In genomic region chr15:92623435-92623834, GRCh38 we compare ENCODE assay signal across 12 cellular contexts. TPM values are rescaled to one million over a fixed set of nuclear protein-coding genes. Genes with fewer than 3 reads are reported as not detected.
A peak's percentile ranks its signal among the peaks of the same experiment; 100 is the strongest.
DNase-seq lines count a peak whose midpoint lies in the region; TF ChIP-seq lines count a peak whose summit lies in the region.
"Had no signal": no experiment of that assay in that cellular context is flagged by ENCODE, and none has a peak within 500 bp of the region (broad histone marks: within the 10 kb centered on the region; RNA-seq: fewer than 3 reads in every experiment).

No MANE protein-coding gene starts in this region.

- H3K18ac ChIP-seq in mesenchymal stem cell (ENCODE audit: low read depth in 1 of 2, low read length in 2 of 2) = peak overlapping the region in 1 of 2 experiments; percentile 41

- DNase-seq in left ventricle myocardium inferior (no peak), cardiac septum (ENCODE audit: low spot score) (no peak), SHP77 (lab: John Stamatoyannopoulos, UW) (peak; percentile 90 to 92), mesenchymal stem cell (no peak), ascending aorta (ENCODE audit: low spot score in 2 of 2) (no peak), uterus (no peak)
- no peak for DNase-seq in NK-92 treated with Interleukin-12 subunit alpha and Interleukin-12 subunit beta, amount 100 ng/mL, for 24 hours (lab: John Stamatoyannopoulos, UW)
- no peak for DNase-seq in stimulated activated CD4-positive, alpha-beta T cell treated with anti-CD3 and anti-CD28 coated beads, Interleukin-4, amount 100 ng/mL, for 24 hours
- DNase-seq: brain microvascular endothelial cell, esophagus squamous epithelium, PC-3, upper lobe of left lung had no signal

- peak overlapping the region in 1 of 2 experiments; percentile 8 for H3K14ac ChIP-seq in mesenchymal stem cell (ENCODE audit: low read length in 2 of 2)

- H3K27ac ChIP-seq in left ventricle myocardium inferior (replicated peaks) (peak overlapping the region; percentile 81), mesenchymal stem cell (ENCODE audit: low read length, poor library complexity, severe bottlenecking) (no peak overlapping the region), ascending aorta (no peak overlapping the region), uterus (no peak overlapping the region)
- H3K27ac ChIP-seq: brain microvascular endothelial cell had no signal

- H3K4ac ChIP-seq in mesenchymal stem cell (ENCODE audit: low read depth in 1 of 2, low read length in 2 of 2) = peak overlapping the region in 1 of 2 experiments; percentile 76

- H3K4me2 ChIP-seq in mesenchymal stem cell (ENCODE audit: low read length, poor library complexity, severe bottlenecking) = no peak overlapping the region

- H2BK120ac ChIP-seq in mesenchymal stem cell (ENCODE audit: low read depth, low read length) = no peak overlapping the region

- 95% methylated on average over 12 of the region's 14 CpGs for WGBS in mesenchymal stem cell

- intact Hi-C loops in left ventricle myocardium inferior (cut with micrococcal nuclease) = no loop called here
- intact Hi-C loops in cardiac septum (cut with DNase I) = no loop called here
- intact Hi-C loops in ascending aorta (cut with DNase I) = no loop called here
- intact Hi-C loops in uterus (cut with DNase I; ENCODE audit: low total_unique reads) = no loop called here

- peak overlapping the region; percentile 63 for H2BK15ac ChIP-seq in mesenchymal stem cell (ENCODE audit: low read depth, poor library complexity, severe bottlenecking)

- H3K36me3 ChIP-seq in left ventricle myocardium inferior (peaks cover 6% of the 10 kb centered on the region), mesenchymal stem cell (ENCODE audit: control insufficient read depth in 1 of 2, insufficient read depth in 2 of 2, low read depth in 1 of 2, low read length in 2 of 2) (no peaks in the 10 kb centered on the region), ascending aorta (no peaks in the 10 kb centered on the region), uterus (no peaks in the 10 kb centered on the region)
- H3K36me3 ChIP-seq: brain microvascular endothelial cell, esophagus squamous epithelium, upper lobe of left lung had no signal

- no peaks in the 10 kb centered on the region for H3K9me3 ChIP-seq in left ventricle myocardium inferior (replicated peaks)
- no peaks in the 10 kb centered on the region for H3K9me3 ChIP-seq in mesenchymal stem cell (ENCODE audit: control insufficient read depth, low read length)
- no peaks in the 10 kb centered on the region for H3K9me3 ChIP-seq in ascending aorta
- no peaks in the 10 kb centered on the region for H3K9me3 ChIP-seq in uterus
- H3K9me3 ChIP-seq: esophagus squamous epithelium, upper lobe of left lung had no signal

- peak overlapping the region; percentile 91 for H4K91ac ChIP-seq in mesenchymal stem cell (ENCODE audit: low read length)

- H4K8ac ChIP-seq in mesenchymal stem cell (ENCODE audit: low read length) = no peak overlapping the region

- H3K4me1 ChIP-seq in left ventricle myocardium inferior (peaks cover 52% of the 10 kb centered on the region), mesenchymal stem cell (ENCODE audit: control insufficient read depth, insufficient read depth, low read depth, low read length) (peaks cover 2% of the 10 kb centered on the region), ascending aorta (peaks cover 10 to 16% of the 10 kb centered on the region in 2 donors), uterus (no peaks in the 10 kb centered on the region)

- H3K9ac ChIP-seq in mesenchymal stem cell (ENCODE audit: low read length) = no peak overlapping the region

- no peak for TF ChIP-seq POLR2A in uterus (IDR thresholded peaks at IDR 0.05)

- TF ChIP-seq CTCF in left ventricle myocardium inferior (IDR thresholded peaks at IDR 0.05; ENCODE audit: borderline replicate concordance) = no peak
- TF ChIP-seq CTCF in ascending aorta (IDR thresholded peaks at IDR 0.05) = no peak
- TF ChIP-seq CTCF in uterus (IDR thresholded peaks at IDR 0.05) = no peak

- H3K23ac ChIP-seq in mesenchymal stem cell (ENCODE audit: low read length in 2 of 2) = no peak overlapping the region

- peak overlapping the region; percentile 23 to 42 for H2BK12ac ChIP-seq in mesenchymal stem cell (ENCODE audit: low read length in 2 of 2)

- H3K27me3 ChIP-seq in left ventricle myocardium inferior (ENCODE audit: low read depth) (no peaks in the 10 kb centered on the region), mesenchymal stem cell (ENCODE audit: control insufficient read depth in 1 of 2, insufficient read depth in 1 of 2, low read length in 2 of 2) (no peaks in the 10 kb centered on the region), ascending aorta (no peaks in the 10 kb centered on the region), uterus (no peaks in the 10 kb centered on the region)
- H3K27me3 ChIP-seq: brain microvascular endothelial cell, esophagus squamous epithelium, upper lobe of left lung had no signal

- no peaks in the 10 kb centered on the region for H3K79me1 ChIP-seq in mesenchymal stem cell (replicated peaks; ENCODE audit: low read length, poor library complexity, severe bottlenecking)

- no peak overlapping the region for H2AK5ac ChIP-seq in mesenchymal stem cell (ENCODE audit: low read length, severe bottlenecking)

- H2AFZ ChIP-seq in mesenchymal stem cell (ENCODE audit: low read depth, low read length) = no peak overlapping the region

- no peak overlapping the region for H2BK5ac ChIP-seq in mesenchymal stem cell (ENCODE audit: low read depth, low read length, poor library complexity, severe bottlenecking)

- H3K4me3 ChIP-seq in left ventricle myocardium inferior (no peak overlapping the region), mesenchymal stem cell (ENCODE audit: insufficient read depth in 1 of 2, low read depth in 1 of 2, low read length in 2 of 2) (no peak overlapping the region), ascending aorta (no peak overlapping the region), uterus (no peak overlapping the region)
- H3K4me3 ChIP-seq: esophagus squamous epithelium, upper lobe of left lung had no signal

RNA-seq across cellular contexts. Expression of gene FAM174B, which starts 32.1 kb away (rescaled TPM):
- total RNA-seq in left ventricle myocardium inferior (17.1 TPM), cardiac septum (6.5 TPM), ascending aorta (5.2 TPM), uterus (10 to 100 TPM in 1 of 4 donors, 1 to 10 TPM in 2, under 1 TPM in 1; 0.51 to 41.8 (median 5.5) TPM)
- 3.3 TPM for polyA plus RNA-seq in mesenchymal stem cell (2013, experiment 1 of 2)
- 3.7 TPM for polyA plus RNA-seq in mesenchymal stem cell (2013, experiment 2 of 2)

Comparison
In these comparisons a context has a peak if more than half of its experiments do, and no peak if none do; other contexts are left out.
1. DNase-seq: peak in SHP77 (2 of 2); none in left ventricle myocardium inferior (single experiment), cardiac septum (single experiment), mesenchymal stem cell (single experiment), ascending aorta (0 of 2), uterus (0 of 2), NK-92 treated with Interleukin-12 subunit alpha and Interleukin-12 subunit beta, amount 100 ng/mL, for 24 hours (single experiment) and stimulated activated CD4-positive, alpha-beta T cell treated with anti-CD3 and anti-CD28 coated beads, Interleukin-4, amount 100 ng/mL, for 24 hours (single experiment).